ENCODE assay signal across 6 cellular contexts in the genomic region with DNA sequence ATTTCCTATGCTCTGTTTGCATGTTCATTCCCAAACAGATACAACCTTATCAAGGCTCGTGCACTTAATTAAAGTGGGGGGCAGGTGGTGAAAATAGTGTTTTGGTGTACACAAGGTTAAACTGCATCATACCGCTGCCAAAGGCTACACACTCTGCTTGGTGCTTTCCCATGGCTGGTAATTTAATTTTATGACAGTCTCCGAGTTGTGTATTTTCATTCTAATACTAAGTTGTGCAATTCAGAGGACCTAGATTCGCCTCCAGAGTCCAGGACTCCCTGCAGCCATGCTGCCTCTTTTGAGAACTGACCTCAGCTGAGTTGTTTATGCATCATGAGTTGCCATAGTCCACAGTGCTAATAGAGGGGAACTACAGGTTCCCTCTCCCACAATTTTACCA. TPM values are rescaled to one million over a fixed set of nuclear protein-coding genes. Genes with fewer than 3 reads are reported as not detected.
"Had no signal": no experiment of that assay in that cellular context is flagged by ENCODE, and none has a peak within 500 bp of the region (broad histone marks: within the 10 kb centered on the region; RNA-seq: fewer than 3 reads in every experiment).

No MANE protein-coding gene starts in this region.

RNA-seq across cellular contexts. Expression of a gene that starts 7.0 kb away (rescaled TPM):
- total RNA-seq: GM23338, H1, H9, HT1080, IMR-90, K562 had no signal
- polyA plus RNA-seq: GM23338, H1, IMR-90, K562 had no signal
